ENCODE assay signal across 1 cellular context in the genomic region with DNA sequence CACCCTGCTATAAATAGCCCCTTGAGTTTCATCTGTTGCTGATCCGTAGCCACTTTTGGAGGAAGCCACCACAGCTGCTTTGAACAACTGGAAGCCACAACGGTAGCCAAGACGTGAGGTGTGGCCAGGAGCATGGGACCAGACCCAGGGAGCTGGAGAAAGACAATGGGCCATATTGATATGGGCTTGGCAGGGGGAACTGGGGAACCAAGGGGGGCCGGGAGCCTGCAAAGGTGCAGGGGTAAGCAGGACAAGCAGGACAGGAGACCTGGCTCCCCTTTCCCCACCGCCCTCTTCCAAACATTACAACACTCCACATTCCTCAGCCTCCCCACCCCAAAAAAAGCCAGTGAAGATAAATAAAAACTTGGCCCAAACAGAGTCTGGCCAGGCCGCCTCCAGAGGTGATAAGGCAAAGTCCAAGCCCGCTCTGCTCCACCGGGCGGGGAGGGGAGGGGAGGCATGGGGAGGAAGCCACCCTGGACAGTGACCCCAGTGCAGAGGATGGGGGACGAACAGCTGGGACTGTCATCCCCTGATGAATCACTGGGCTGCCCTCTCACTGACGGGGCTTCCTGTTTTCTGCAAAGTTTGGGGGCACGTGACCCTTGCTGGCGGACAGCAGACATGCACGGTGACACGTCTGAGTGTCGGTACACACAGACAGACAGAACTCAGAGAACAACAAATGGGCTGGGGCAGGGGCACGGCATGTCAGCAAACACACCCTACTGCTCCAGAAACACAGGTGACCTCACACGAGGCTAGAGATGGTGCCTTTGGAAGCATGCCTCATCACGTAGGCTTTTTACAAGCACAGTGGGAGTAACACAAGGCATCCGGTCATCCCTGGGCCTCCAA.
A peak's percentile ranks its signal among the peaks of the same experiment; 100 is the strongest.
TF ChIP-seq lines count a peak whose summit lies in the region.

No MANE protein-coding gene starts in this region.

TF ChIP-seq in HepG2, 621 proteins besides CTCF, POLR2A, EP300 and RAD21 (continued from another document and continues in another):
- TF ChIP-seq, protein P1, sequence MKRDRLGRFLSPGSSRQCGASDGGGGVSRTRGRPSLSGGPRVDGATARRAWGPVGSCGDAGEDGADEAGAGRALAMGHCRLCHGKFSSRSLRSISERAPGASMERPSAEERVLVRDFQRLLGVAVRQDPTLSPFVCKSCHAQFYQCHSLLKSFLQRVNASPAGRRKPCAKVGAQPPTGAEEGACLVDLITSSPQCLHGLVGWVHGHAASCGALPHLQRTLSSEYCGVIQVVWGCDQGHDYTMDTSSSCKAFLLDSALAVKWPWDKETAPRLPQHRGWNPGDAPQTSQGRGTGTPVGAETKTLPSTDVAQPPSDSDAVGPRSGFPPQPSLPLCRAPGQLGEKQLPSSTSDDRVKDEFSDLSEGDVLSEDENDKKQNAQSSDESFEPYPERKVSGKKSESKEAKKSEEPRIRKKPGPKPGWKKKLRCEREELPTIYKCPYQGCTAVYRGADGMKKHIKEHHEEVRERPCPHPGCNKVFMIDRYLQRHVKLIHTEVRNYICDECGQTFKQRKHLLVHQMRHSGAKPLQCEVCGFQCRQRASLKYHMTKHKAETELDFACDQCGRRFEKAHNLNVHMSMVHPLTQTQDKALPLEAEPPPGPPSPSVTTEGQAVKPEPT (CRISPR knock-in tag; IDR thresholded peaks at IDR 0.05; ENCODE audit: low read depth) = peak; percentile 65
- TF ChIP-seq, protein P2, sequence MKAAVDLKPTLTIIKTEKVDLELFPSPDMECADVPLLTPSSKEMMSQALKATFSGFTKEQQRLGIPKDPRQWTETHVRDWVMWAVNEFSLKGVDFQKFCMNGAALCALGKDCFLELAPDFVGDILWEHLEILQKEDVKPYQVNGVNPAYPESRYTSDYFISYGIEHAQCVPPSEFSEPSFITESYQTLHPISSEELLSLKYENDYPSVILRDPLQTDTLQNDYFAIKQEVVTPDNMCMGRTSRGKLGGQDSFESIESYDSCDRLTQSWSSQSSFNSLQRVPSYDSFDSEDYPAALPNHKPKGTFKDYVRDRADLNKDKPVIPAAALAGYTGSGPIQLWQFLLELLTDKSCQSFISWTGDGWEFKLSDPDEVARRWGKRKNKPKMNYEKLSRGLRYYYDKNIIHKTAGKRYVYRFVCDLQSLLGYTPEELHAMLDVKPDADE (CRISPR knock-in tag; IDR thresholded peaks at IDR 0.05) = 0 out of 2 replicates have a peak, but pooled peaks have one; percentile 75
- TF ChIP-seq SRF (IDR thresholded peaks at IDR 0.05; ENCODE audit: low read depth, low read length) (peak; percentile 50), HNRNPL (IDR thresholded peaks at IDR 0.05; ENCODE audit: low read depth, low read length) (0 out of 2 replicates have a peak, but pooled peaks have one; percentile 42), SRSF4 (IDR thresholded peaks at IDR 0.05; ENCODE audit: low read depth, low read length, poor library complexity, severe bottlenecking) (no peak), ZMYM2 (CRISPR knock-in tag; IDR thresholded peaks at IDR 0.05) (no peak; the same call in 1 of the 2 replicates), FOXJ3 (CRISPR knock-in tag; IDR thresholded peaks at IDR 0.05; ENCODE audit: borderline replicate concordance) (peak; percentile 94), AHR (CRISPR knock-in tag; IDR thresholded peaks at IDR 0.05) (peak; percentile 96; the same call in 1 of the 2 replicates), ZNF138 (CRISPR knock-in tag; IDR thresholded peaks at IDR 0.05; ENCODE audit: low read depth) (peak; percentile 30; the same call in 1 of the 2 replicates), EZH2 (conservative IDR thresholded peaks at IDR 0.05; ENCODE audit: low read depth, low read length) (no peak), RFXAP (CRISPR knock-in tag; IDR thresholded peaks at IDR 0.05; ENCODE audit: borderline replicate concordance) (peak; percentile 92), HOXD1 (CRISPR knock-in tag; IDR thresholded peaks at IDR 0.05) (peak; percentile 100), ZNF354B (CRISPR knock-in tag; IDR thresholded peaks at IDR 0.05) (peak; percentile 63; the same call in 1 of the 2 replicates), HMGA1 (CRISPR knock-in tag; conservative IDR thresholded peaks at IDR 0.05) (no peak), THYN1 (CRISPR knock-in tag; IDR thresholded peaks at IDR 0.05; ENCODE audit: borderline replicate concordance, low read depth) (0 out of 2 replicates have a peak, but pooled peaks have one; percentile 23), SP2 (CRISPR knock-in tag; IDR thresholded peaks at IDR 0.05) (no peak), CAMTA2 (CRISPR knock-in tag; IDR thresholded peaks at IDR 0.05; ENCODE audit: borderline replicate concordance) (no peak), ZNF749 (CRISPR knock-in tag; IDR thresholded peaks at IDR 0.05; ENCODE audit: borderline replicate concordance) (peak; percentile 85; the same call in 1 of the 2 replicates), GATAD1 (CRISPR knock-in tag; IDR thresholded peaks at IDR 0.05) (peak; percentile 85), RBM39 (IDR thresholded peaks at IDR 0.05; ENCODE audit: low read depth, low read length, poor library complexity, severe bottlenecking) (peak; percentile 85), PAWR (CRISPR knock-in tag; IDR thresholded peaks at IDR 0.05; ENCODE audit: borderline replicate concordance) (peak; percentile 27; the same call in 1 of the 2 replicates), JDP2 (CRISPR knock-in tag; IDR thresholded peaks at IDR 0.05; ENCODE audit: borderline replicate concordance) (peak; percentile 92; the same call in 1 of the 2 replicates), ZZZ3 (CRISPR knock-in tag; IDR thresholded peaks at IDR 0.05; ENCODE audit: borderline replicate concordance) (peak; percentile 85), HOXA3 (CRISPR knock-in tag; IDR thresholded peaks at IDR 0.05) (peak; percentile 98), ZFP37 (CRISPR knock-in tag; IDR thresholded peaks at IDR 0.05; ENCODE audit: borderline replicate concordance) (peak; percentile 95), ZNF124 (CRISPR knock-in tag; IDR thresholded peaks at IDR 0.05) (peak; percentile 91; the same call in 1 of the 2 replicates), HMG20A (CRISPR knock-in tag; IDR thresholded peaks at IDR 0.05; ENCODE audit: borderline replicate concordance) (peak; percentile 92), ZBTB3 (CRISPR knock-in tag; IDR thresholded peaks at IDR 0.05; ENCODE audit: borderline replicate concordance, low read depth) (peak; percentile 99), WIZ (CRISPR knock-in tag; IDR thresholded peaks at IDR 0.05) (peak; percentile 88; the same call in 1 of the 2 replicates), MYC (CRISPR knock-in tag; IDR thresholded peaks at IDR 0.05; ENCODE audit: borderline replicate concordance) (peak; percentile 97)
- TF ChIP-seq, protein P3, sequence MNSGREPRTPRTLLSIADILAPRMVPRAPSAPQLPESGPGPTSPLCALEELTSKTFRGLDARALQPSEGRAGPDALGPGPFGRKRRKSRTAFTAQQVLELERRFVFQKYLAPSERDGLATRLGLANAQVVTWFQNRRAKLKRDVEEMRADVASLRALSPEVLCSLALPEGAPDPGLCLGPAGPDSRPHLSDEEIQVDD (CRISPR knock-in tag; IDR thresholded peaks at IDR 0.05; ENCODE audit: borderline replicate concordance) = peak; percentile 9; the same call in 1 of the 2 replicates
- TF ChIP-seq, protein P4, sequence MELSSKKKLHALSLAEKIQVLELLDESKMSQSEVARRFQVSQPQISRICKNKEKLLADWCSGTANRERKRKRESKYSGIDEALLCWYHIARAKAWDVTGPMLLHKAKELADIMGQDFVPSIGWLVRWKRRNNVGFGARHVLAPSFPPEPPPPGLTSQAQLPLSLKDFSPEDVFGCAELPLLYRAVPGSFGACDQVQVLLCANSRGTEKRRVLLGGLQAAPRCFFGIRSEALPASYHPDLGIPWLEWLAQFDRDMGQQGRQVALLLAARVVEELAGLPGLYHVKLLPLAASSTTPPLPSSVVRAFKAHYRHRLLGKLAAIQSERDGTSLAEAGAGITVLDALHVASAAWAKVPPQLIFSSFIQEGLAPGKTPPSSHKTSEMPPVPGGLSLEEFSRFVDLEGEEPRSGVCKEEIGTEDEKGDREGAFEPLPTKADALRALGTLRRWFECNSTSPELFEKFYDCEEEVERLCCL (CRISPR knock-in tag; IDR thresholded peaks at IDR 0.05; ENCODE audit: borderline replicate concordance) = 0 out of 2 replicates have a peak, but pooled peaks have one; percentile 82
- TF ChIP-seq, protein P5, sequence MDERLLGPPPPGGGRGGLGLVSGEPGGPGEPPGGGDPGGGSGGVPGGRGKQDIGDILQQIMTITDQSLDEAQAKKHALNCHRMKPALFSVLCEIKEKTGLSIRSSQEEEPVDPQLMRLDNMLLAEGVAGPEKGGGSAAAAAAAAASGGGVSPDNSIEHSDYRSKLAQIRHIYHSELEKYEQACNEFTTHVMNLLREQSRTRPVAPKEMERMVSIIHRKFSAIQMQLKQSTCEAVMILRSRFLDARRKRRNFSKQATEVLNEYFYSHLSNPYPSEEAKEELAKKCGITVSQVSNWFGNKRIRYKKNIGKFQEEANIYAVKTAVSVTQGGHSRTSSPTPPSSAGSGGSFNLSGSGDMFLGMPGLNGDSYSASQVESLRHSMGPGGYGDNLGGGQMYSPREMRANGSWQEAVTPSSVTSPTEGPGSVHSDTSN (CRISPR knock-in tag; IDR thresholded peaks at IDR 0.05) = peak; percentile 77
- TF ChIP-seq, protein P6, sequence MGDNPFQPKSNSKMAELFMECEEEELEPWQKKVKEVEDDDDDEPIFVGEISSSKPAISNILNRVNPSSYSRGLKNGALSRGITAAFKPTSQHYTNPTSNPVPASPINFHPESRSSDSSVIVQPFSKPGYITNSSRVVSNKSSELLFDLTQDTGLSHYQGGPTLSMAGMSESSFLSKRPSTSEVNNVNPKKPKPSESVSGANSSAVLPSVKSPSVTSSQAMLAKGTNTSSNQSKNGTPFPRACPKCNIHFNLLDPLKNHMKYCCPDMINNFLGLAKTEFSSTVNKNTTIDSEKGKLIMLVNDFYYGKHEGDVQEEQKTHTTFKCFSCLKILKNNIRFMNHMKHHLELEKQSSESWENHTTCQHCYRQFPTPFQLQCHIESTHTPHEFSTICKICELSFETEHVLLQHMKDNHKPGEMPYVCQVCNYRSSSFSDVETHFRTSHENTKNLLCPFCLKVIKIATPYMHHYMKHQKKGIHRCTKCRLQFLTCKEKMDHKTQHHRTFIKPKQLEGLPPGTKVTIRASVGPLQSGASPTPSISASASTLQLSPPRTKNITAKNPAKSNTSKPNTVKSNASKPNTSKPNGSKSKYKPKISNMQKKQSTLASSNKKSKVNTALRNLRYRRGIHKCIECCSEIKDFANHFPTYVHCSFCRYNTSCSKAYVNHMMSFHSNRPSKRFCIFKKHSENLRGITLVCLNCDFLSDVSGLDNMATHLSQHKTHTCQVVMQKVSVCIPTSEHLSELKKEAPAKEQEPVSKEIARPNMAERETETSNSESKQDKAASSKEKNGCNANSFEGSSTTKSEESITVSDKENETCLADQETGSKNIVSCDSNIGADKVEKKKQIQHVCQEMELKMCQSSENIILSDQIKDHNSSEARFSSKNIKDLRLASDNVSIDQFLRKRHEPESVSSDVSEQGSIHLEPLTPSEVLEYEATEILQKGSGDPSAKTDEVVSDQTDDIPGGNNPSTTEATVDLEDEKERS (CRISPR knock-in tag; IDR thresholded peaks at IDR 0.05) = no peak
- TF ChIP-seq, protein P7, sequence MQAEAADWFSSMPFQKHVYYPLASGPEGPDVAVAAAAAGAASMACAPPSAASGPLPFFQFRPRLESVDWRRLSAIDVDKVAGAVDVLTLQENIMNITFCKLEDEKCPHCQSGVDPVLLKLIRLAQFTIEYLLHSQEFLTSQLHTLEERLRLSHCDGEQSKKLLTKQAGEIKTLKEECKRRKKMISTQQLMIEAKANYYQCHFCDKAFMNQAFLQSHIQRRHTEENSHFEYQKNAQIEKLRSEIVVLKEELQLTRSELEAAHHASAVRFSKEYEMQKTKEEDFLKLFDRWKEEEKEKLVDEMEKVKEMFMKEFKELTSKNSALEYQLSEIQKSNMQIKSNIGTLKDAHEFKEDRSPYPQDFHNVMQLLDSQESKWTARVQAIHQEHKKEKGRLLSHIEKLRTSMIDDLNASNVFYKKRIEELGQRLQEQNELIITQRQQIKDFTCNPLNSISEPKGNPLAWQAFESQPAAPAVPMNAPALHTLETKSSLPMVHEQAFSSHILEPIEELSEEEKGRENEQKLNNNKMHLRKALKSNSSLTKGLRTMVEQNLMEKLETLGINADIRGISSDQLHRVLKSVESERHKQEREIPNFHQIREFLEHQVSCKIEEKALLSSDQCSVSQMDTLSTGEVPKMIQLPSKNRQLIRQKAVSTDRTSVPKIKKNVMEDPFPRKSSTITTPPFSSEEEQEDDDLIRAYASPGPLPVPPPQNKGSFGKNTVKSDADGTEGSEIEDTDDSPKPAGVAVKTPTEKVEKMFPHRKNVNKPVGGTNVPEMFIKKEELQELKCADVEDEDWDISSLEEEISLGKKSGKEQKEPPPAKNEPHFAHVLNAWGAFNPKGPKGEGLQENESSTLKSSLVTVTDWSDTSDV (CRISPR knock-in tag; IDR thresholded peaks at IDR 0.05) = no peak
- TF ChIP-seq, protein P8, sequence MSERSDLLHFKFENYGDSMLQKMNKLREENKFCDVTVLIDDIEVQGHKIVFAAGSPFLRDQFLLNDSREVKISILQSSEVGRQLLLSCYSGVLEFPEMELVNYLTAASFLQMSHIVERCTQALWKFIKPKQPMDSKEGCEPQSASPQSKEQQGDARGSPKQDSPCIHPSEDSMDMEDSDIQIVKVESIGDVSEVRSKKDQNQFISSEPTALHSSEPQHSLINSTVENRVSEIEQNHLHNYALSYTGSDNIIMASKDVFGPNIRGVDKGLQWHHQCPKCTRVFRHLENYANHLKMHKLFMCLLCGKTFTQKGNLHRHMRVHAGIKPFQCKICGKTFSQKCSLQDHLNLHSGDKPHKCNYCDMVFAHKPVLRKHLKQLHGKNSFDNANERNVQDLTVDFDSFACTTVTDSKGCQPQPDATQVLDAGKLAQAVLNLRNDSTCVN (CRISPR knock-in tag; IDR thresholded peaks at IDR 0.05; ENCODE audit: borderline replicate concordance) = peak; percentile 98
- TF ChIP-seq, protein P9, sequence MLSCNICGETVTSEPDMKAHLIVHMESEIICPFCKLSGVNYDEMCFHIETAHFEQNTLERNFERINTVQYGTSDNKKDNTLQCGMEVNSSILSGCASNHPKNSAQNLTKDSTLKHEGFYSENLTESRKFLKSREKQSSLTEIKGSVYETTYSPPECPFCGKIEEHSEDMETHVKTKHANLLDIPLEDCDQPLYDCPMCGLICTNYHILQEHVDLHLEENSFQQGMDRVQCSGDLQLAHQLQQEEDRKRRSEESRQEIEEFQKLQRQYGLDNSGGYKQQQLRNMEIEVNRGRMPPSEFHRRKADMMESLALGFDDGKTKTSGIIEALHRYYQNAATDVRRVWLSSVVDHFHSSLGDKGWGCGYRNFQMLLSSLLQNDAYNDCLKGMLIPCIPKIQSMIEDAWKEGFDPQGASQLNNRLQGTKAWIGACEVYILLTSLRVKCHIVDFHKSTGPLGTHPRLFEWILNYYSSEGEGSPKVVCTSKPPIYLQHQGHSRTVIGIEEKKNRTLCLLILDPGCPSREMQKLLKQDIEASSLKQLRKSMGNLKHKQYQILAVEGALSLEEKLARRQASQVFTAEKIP (CRISPR knock-in tag; IDR thresholded peaks at IDR 0.05; ENCODE audit: borderline replicate concordance) = no peak
- TF ChIP-seq, protein P10, sequence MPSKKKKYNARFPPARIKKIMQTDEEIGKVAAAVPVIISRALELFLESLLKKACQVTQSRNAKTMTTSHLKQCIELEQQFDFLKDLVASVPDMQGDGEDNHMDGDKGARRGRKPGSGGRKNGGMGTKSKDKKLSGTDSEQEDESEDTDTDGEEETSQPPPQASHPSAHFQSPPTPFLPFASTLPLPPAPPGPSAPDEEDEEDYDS (CRISPR knock-in tag; IDR thresholded peaks at IDR 0.05) = peak; percentile 86
- TF ChIP-seq, protein P11, sequence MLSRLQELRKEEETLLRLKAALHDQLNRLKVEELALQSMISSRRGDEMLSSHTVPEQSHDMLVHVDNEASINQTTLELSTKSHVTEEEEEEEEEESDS (CRISPR knock-in tag; IDR thresholded peaks at IDR 0.05; ENCODE audit: borderline replicate concordance) = peak; percentile 91; the same call in 1 of the 2 replicates
